In genomic region chr14:21455912-21456667, GRCh38 we compare ENCODE assay signal across 1 cellular context.
TF ChIP-seq lines count a peak whose summit lies in the region.

CHD8 (minus strand) TSS chr14:21456123; CDS start chr14:21431643, 24,480 bp downstream.

TF ChIP-seq in HepG2, 621 proteins besides CTCF, POLR2A, EP300 and RAD21 (continued from another document):
- peak; percentile 41 for TF ChIP-seq ZNF18 (CRISPR knock-in tag; IDR thresholded peaks at IDR 0.05; ENCODE audit: insufficient replicate concordance)
- no peak for TF ChIP-seq ATM (IDR thresholded peaks at IDR 0.05; ENCODE audit: borderline replicate concordance)
- peak; percentile 56; the same call in 1 of the 2 replicates for TF ChIP-seq ZNF281 (CRISPR knock-in tag; IDR thresholded peaks at IDR 0.05; ENCODE audit: borderline replicate concordance)
- no peak for TF ChIP-seq TOE1 (CRISPR knock-in tag; IDR thresholded peaks at IDR 0.05)
- peak; percentile 90 for TF ChIP-seq MEF2D (CRISPR knock-in tag; IDR thresholded peaks at IDR 0.05)
- no peak for TF ChIP-seq SRSF9 (IDR thresholded peaks at IDR 0.05; ENCODE audit: borderline replicate concordance, insufficient read depth, low read depth, low read length, poor library complexity, severe bottlenecking)
- no peak for TF ChIP-seq FOSL1 (CRISPR knock-in tag; IDR thresholded peaks at IDR 0.05; ENCODE audit: borderline replicate concordance)
- TF ChIP-seq U2AF1 (optimal IDR thresholded peaks at IDR 0.05; ENCODE audit: low read depth, low read length), result no peak
- no peak; the same call in 1 of the 2 replicates for TF ChIP-seq ZNF512 (CRISPR knock-in tag; IDR thresholded peaks at IDR 0.05)
- TF ChIP-seq DDIT3 (CRISPR knock-in tag; IDR thresholded peaks at IDR 0.05), result no peak
- TF ChIP-seq SSRP1 (CRISPR knock-in tag; IDR thresholded peaks at IDR 0.05), result no peak; the same call in 1 of the 2 replicates
- TF ChIP-seq PAF1 (CRISPR knock-in tag; IDR thresholded peaks at IDR 0.05), result no peak
- peak; percentile 90 for TF ChIP-seq PHF5A (CRISPR knock-in tag; IDR thresholded peaks at IDR 0.05; ENCODE audit: low read depth, unreplicated experiment)
- peak; percentile 94 for TF ChIP-seq CCDC6 (CRISPR knock-in tag; IDR thresholded peaks at IDR 0.05)
- TF ChIP-seq KLF11 (CRISPR knock-in tag; IDR thresholded peaks at IDR 0.05), result no peak; the same call in 1 of the 2 replicates
- no peak; the same call in 1 of the 2 replicates for TF ChIP-seq PLSCR1 (CRISPR knock-in tag; IDR thresholded peaks at IDR 0.05; ENCODE audit: borderline replicate concordance)
- no peak for TF ChIP-seq ZNF543 (CRISPR knock-in tag; IDR thresholded peaks at IDR 0.05)
- TF ChIP-seq CENPBD1 (CRISPR knock-in tag; IDR thresholded peaks at IDR 0.05; ENCODE audit: borderline replicate concordance, low read depth), result no peak
- no peak; the same call in 1 of the 2 replicates for TF ChIP-seq ZNF460 (CRISPR knock-in tag; IDR thresholded peaks at IDR 0.05; ENCODE audit: borderline replicate concordance)
- no peak; the same call in 1 of the 2 replicates for TF ChIP-seq LBX2 (CRISPR knock-in tag; IDR thresholded peaks at IDR 0.05; ENCODE audit: borderline replicate concordance)
- 0 out of 2 replicates have a peak, but pooled peaks have one; percentile 68 for TF ChIP-seq ZNF124 (CRISPR knock-in tag; IDR thresholded peaks at IDR 0.05)
- no peak for TF ChIP-seq ZBED4 (CRISPR knock-in tag; IDR thresholded peaks at IDR 0.05; ENCODE audit: borderline replicate concordance)
- TF ChIP-seq ZBTB2 (CRISPR knock-in tag; IDR thresholded peaks at IDR 0.05; ENCODE audit: low read depth), result no peak
- TF ChIP-seq KMT2A (CRISPR knock-in tag; IDR thresholded peaks at IDR 0.05), result peak; percentile 98
- TF ChIP-seq ZNF670 (CRISPR knock-in tag; IDR thresholded peaks at IDR 0.05; ENCODE audit: borderline replicate concordance), result peak; percentile 87; the same call in 1 of the 2 replicates
- TF ChIP-seq MTA3 (CRISPR knock-in tag; IDR thresholded peaks at IDR 0.05), result no peak
- TF ChIP-seq ZNF766 (CRISPR knock-in tag; IDR thresholded peaks at IDR 0.05; ENCODE audit: borderline replicate concordance), result no peak
- TF ChIP-seq REXO4 (CRISPR knock-in tag; IDR thresholded peaks at IDR 0.05; ENCODE audit: borderline replicate concordance), result no peak
- no peak; the same call in 1 of the 2 replicates for TF ChIP-seq ZNF746 (CRISPR knock-in tag; IDR thresholded peaks at IDR 0.05)
- peak; percentile 37; the same call in 1 of the 2 replicates for TF ChIP-seq HES4 (CRISPR knock-in tag; IDR thresholded peaks at IDR 0.05; ENCODE audit: borderline replicate concordance)
- TF ChIP-seq ARID5B (CRISPR knock-in tag; IDR thresholded peaks at IDR 0.05), result peak; percentile 53
